Comparison of ENCODE assay signal across 8 cellular contexts in genomic region chr12:71636704-71637115, GRCh38. TPM values are rescaled to one million over a fixed set of nuclear protein-coding genes. Genes with fewer than 3 reads are reported as not detected.
DNase-seq lines count a peak whose midpoint lies in the region; ATAC-seq and TF ChIP-seq lines count a peak whose summit lies in the region.

No MANE protein-coding gene starts in this region.

- H3K9me3 Mint-ChIP-seq in activated naive CD8-positive, alpha-beta T cell treated with anti-CD3 and anti-CD28 coated beads, Interleukin-2, amount 10 ng/mL, durations not matched to agents 7 days and 5 days: no peaks in the 10 kb centered on the region

- peaks cover 23% of the 10 kb centered on the region for H3K36me3 Mint-ChIP-seq in activated naive CD8-positive, alpha-beta T cell treated with anti-CD3 and anti-CD28 coated beads, Interleukin-2, amount 10 ng/mL, durations not matched to agents 7 days and 5 days

- H3K27me3 Mint-ChIP-seq in activated naive CD8-positive, alpha-beta T cell treated with anti-CD3 and anti-CD28 coated beads, Interleukin-2, amount 10 ng/mL, durations not matched to agents 7 days and 5 days: no peaks in the 10 kb centered on the region

- no peaks in the 10 kb centered on the region for H3K4me1 ChIP-seq in smooth muscle cell (ENCODE audit: low read depth)

- H3F3A ChIP-seq in smooth muscle cell (ENCODE audit: low read depth): peaks cover 7% of the 10 kb centered on the region

- ATAC-seq in HG03354 (IDR thresholded peaks at IDR 0.05; ENCODE audit: poor library complexity, severe bottlenecking, unreplicated experiment): peak; percentile 72
- peak; percentile 52 for ATAC-seq in activated naive CD8-positive, alpha-beta T cell treated with anti-CD3 and anti-CD28 coated beads, Interleukin-2, amount 10 ng/mL, durations not matched to agents 7 days and 5 days (ENCODE audit: low read depth)
- no peak for ATAC-seq in GM21576 (IDR thresholded peaks at IDR 0.05; ENCODE audit: unreplicated experiment)

- H3K27ac Mint-ChIP-seq in activated naive CD8-positive, alpha-beta T cell treated with anti-CD3 and anti-CD28 coated beads, Interleukin-2, amount 10 ng/mL, durations not matched to agents 7 days and 5 days: peak overlapping the region; percentile 44

- TF ChIP-seq CTCF in GM12865 (IDR thresholded peaks at IDR 0.05; ENCODE audit: insufficient read depth, low read depth, low read length, missing control alignments) (peak; percentile 69), smooth muscle cell (IDR thresholded peaks at IDR 0.05; ENCODE audit: borderline replicate concordance, insufficient read depth, poor library complexity, severe bottlenecking) (peak; percentile 69)

- no peak overlapping the region for H2AFZ ChIP-seq in smooth muscle cell (ENCODE audit: low read depth)

- H3K4me1 Mint-ChIP-seq in activated naive CD8-positive, alpha-beta T cell treated with anti-CD3 and anti-CD28 coated beads, Interleukin-2, amount 10 ng/mL, durations not matched to agents 7 days and 5 days: peaks cover 9% of the 10 kb centered on the region

- H3K9ac ChIP-seq in smooth muscle cell (ENCODE audit: low read depth): no peak overlapping the region

- peaks cover 69% of the 10 kb centered on the region for H4K20me1 ChIP-seq in smooth muscle cell (ENCODE audit: low read depth)

- peak; percentile 36 for DNase-seq in AG08396 (ENCODE audit: low spot score)
- DNase-seq in GM12865 (ENCODE audit: low read depth): peak; percentile 68
- peak; percentile 87 for DNase-seq in NCI-H510A treated with DMSO at 0.1 percent for 48 hours (lab: John Stamatoyannopoulos, UW)
- DNase-seq in activated naive CD8-positive, alpha-beta T cell treated with anti-CD3 and anti-CD28 coated beads, Interleukin-2, amount 10 ng/mL, durations not matched to agents 7 days and 5 days: no peak
- DNase-seq in hepatic stellate cell (ENCODE audit: low spot score): peak; percentile 30
- DNase-seq in smooth muscle cell (lab: John Stamatoyannopoulos, UW; ENCODE audit: unreplicated experiment): no peak

- no peak overlapping the region for H3K27ac ChIP-seq in smooth muscle cell (ENCODE audit: low read depth)

- no peaks in the 10 kb centered on the region for H3K27me3 ChIP-seq in smooth muscle cell (ENCODE audit: low read depth)

- no peak overlapping the region for H3K4me3 ChIP-seq in GM12865 (ENCODE audit: low read depth, low read length)
- no peak overlapping the region for H3K4me3 ChIP-seq in smooth muscle cell

- WGBS in smooth muscle cell (ENCODE audit: low lambda C conversion rate): 60% methylated on average over 3 of the region's 3 CpGs

- peaks cover 34% of the 10 kb centered on the region for H3K79me2 ChIP-seq in smooth muscle cell (ENCODE audit: low read depth)

- peaks cover 58% of the 10 kb centered on the region for H3K36me3 ChIP-seq in smooth muscle cell (ENCODE audit: low read depth)

- no peak overlapping the region for H3K4me3 Mint-ChIP-seq in activated naive CD8-positive, alpha-beta T cell treated with anti-CD3 and anti-CD28 coated beads, Interleukin-2, amount 10 ng/mL, durations not matched to agents 7 days and 5 days

- POLR2A ChIA-PET in activated naive CD8-positive, alpha-beta T cell treated with anti-CD3 and anti-CD28 coated beads, Interleukin-2, amount 10 ng/mL, durations not matched to agents 7 days and 5 days (lab: Charles Lee): interaction anchor here (1.2 kb wide), 1 partner anchor 27 kb away, joined by 3 read pairs; the partner anchor contains the start of genes THAP2 and ZFC3H1

- no peak overlapping the region for H3K4me2 ChIP-seq in smooth muscle cell

- H3K9me3 ChIP-seq in smooth muscle cell (replicated peaks; ENCODE audit: low read depth): no peaks in the 10 kb centered on the region

RNA-seq across cellular contexts. Expression of gene ZFC3H1, which starts 26.9 kb away (rescaled TPM):
- 10 to 100 TPM; 70.2 to 78.3 TPM for total RNA-seq in activated naive CD8-positive, alpha-beta T cell treated with anti-CD3 and anti-CD28 coated beads, Interleukin-2, amount 10 ng/mL, durations not matched to agents 7 days and 5 days
- 52.9 and 60.2 TPM in 2 replicates for total RNA-seq in smooth muscle cell
- 17.5 and 27.3 TPM in 2 replicates for polyA plus RNA-seq in smooth muscle cell

RNA-seq across cellular contexts. Expression of gene THAP2, which starts 27.4 kb away (rescaled TPM):
- total RNA-seq in activated naive CD8-positive, alpha-beta T cell treated with anti-CD3 and anti-CD28 coated beads, Interleukin-2, amount 10 ng/mL, durations not matched to agents 7 days and 5 days: 1 to 10 TPM; 5.7 to 8.4 TPM
- total RNA-seq in smooth muscle cell: 18.1 and 33.3 TPM in 2 replicates
- 7.9 and 8.8 TPM in 2 replicates for polyA plus RNA-seq in smooth muscle cell

RNA-seq across cellular contexts. Expression of gene TMEM19, which starts 49.2 kb away (rescaled TPM):
- 10 to 100 TPM; 17.0 to 18.5 TPM for total RNA-seq in activated naive CD8-positive, alpha-beta T cell treated with anti-CD3 and anti-CD28 coated beads, Interleukin-2, amount 10 ng/mL, durations not matched to agents 7 days and 5 days
- 11.8 and 19.6 TPM in 2 replicates for total RNA-seq in smooth muscle cell
- 7.1 and 8.3 TPM in 2 replicates for polyA plus RNA-seq in smooth muscle cell

Comparison
In these comparisons a context has a peak if more than half of its experiments do, and no peak if none do; other contexts are left out.
1. DNase-seq: peak in AG08396 (single experiment), GM12865 (single experiment), NCI-H510A treated with DMSO at 0.1 percent for 48 hours (single experiment) and hepatic stellate cell (single experiment); none in activated naive CD8-positive, alpha-beta T cell treated with anti-CD3 and anti-CD28 coated beads, Interleukin-2, amount 10 ng/mL, durations not matched to agents 7 days and 5 days (single experiment) and smooth muscle cell (single experiment).